Comparison of ENCODE assay signal across 26 cellular contexts in the genomic region with DNA sequence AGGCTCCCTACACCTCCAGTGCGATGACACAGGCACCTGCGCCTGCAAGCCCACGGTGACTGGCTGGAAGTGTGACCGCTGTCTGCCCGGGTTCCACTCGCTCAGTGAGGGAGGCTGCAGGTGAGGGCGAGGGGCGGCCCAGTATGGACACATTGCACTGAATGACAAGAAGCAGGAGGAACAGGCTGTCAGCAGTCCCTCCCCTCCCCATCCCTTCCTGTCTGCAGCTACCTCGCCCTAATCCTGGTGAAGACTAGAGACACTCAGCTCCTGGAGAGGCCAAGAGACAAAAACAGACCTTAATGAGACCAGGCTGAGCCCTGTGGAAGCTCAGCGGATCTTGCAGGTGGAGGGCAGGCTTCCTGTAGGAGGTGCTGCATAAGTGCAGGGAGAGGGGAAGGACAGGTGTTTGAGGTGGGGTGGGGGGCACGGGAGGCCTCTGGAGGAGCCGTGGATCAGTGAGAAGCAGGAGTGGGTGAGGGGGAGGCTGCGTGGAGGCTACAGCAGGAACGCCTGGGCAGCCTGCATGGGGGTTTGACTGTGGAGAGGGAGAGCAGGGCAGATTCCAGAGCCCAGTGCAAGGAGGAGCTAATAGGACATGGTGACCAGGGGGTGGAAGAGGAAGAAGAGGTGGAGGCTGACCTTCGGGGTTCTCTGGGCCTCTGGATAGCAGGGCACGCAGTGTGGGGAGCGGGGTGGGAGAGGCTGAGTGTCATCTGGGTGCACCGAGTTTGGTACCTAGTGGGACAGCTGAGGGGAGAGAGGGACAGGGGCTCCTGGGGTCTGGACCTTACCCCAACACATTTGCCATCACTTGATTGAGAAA. TPM values are rescaled to one million over a fixed set of nuclear protein-coding genes. Genes with fewer than 3 reads are reported as not detected.
"Had no signal": no experiment of that assay in that cellular context is flagged by ENCODE, and none has a peak within 500 bp of the region (broad histone marks: within the 10 kb centered on the region; RNA-seq: fewer than 3 reads in every experiment).

No MANE protein-coding gene starts in this region.

- H3K27me3 ChIP-seq: dorsolateral prefrontal cortex, esophagus muscularis mucosa, ovary, suprapubic skin, thyroid gland, upper lobe of left lung, uterus had no signal

- H3K4me3 ChIP-seq: dorsolateral prefrontal cortex, esophagus muscularis mucosa, gastrocnemius medialis, lung, ovary, smooth muscle cell, suprapubic skin, thyroid gland, upper lobe of left lung, uterus had no signal

- H3K36me3 ChIP-seq: esophagus muscularis mucosa, gastrocnemius medialis, ovary, suprapubic skin, thyroid gland, upper lobe of left lung, uterus had no signal

- H3K9me3 ChIP-seq: esophagus muscularis mucosa, gastrocnemius medialis, ovary, suprapubic skin, thyroid gland, upper lobe of left lung, uterus had no signal

- H3K4me3 Mint-ChIP-seq: immature natural killer cell; naive thymus-derived CD4-positive, alpha-beta T cell; nephron progenitor cell had no signal

- H3K9me3 Mint-ChIP-seq: nephron progenitor cell had no signal

- H3K27ac Mint-ChIP-seq: immature natural killer cell; naive thymus-derived CD4-positive, alpha-beta T cell; nephron progenitor cell; progenitor cell of endocrine pancreas had no signal

- H3K4me1 ChIP-seq: uterus had no signal

- H3K27ac ChIP-seq: dorsolateral prefrontal cortex, epithelial cell of prostate, esophagus muscularis mucosa, gastrocnemius medialis, ovary, suprapubic skin, thyroid gland, upper lobe of left lung, uterus had no signal

- FAIRE-seq: endometrium, keratinocyte had no signal

- ATAC-seq: gastrocnemius medialis; left colon; left ventricle myocardium superior; naive thymus-derived CD4-positive, alpha-beta T cell; right cardiac atrium; stimulated activated naive CD8-positive, alpha-beta T cell treated with anti-CD3 and anti-CD28 coated beads, Interleukin-15, Interleukin-2, amounts not matched to agents 100 U/mL and 50 U/mL, for 24 hours had no signal

- H3K36me3 Mint-ChIP-seq: immature natural killer cell; naive thymus-derived CD4-positive, alpha-beta T cell had no signal

- H3K4me2 ChIP-seq: smooth muscle cell had no signal

- H3K4me1 Mint-ChIP-seq: immature natural killer cell had no signal

- DNase-seq: cortex of kidney; dorsolateral prefrontal cortex; effector CD8-positive, alpha-beta T cell; gastrocnemius medialis; glutamatergic neuron; immature natural killer cell; left colon; left ventricle myocardium superior; mesendoderm; naive thymus-derived CD4-positive, alpha-beta T cell; nephron progenitor cell; ovary; stimulated activated CD4-positive, alpha-beta T cell treated with anti-CD3 and anti-CD28 coated beads, Interleukin-2, amount 100 ng/mL, for 48 hours; stimulated activated naive CD8-positive, alpha-beta T cell treated with anti-CD3 and anti-CD28 coated beads, Interleukin-15, Interleukin-2, amounts not matched to agents 100 U/mL and 50 U/mL, for 24 hours; thyroid gland; upper lobe of left lung; uterus had no signal

RNA-seq across cellular contexts. Expression of a gene that starts 30.4 kb away (rescaled TPM):
- polyA plus RNA-seq: immature natural killer cell, keratinocyte had no signal

RNA-seq across cellular contexts. Expression of a gene that starts 57.0 kb away (rescaled TPM):
- polyA plus RNA-seq: immature natural killer cell had no signal
